In genomic region chr1:30735124-30735523, GRCh38 we compare ENCODE assay signal across 22 cellular contexts. TPM values are rescaled to one million over a fixed set of nuclear protein-coding genes. Genes with fewer than 3 reads are reported as not detected.
DNase-seq lines count a peak whose midpoint lies in the region; ATAC-seq and TF ChIP-seq lines count a peak whose summit lies in the region.
"Had no signal": no experiment of that assay in that cellular context is flagged by ENCODE, and none has a peak within 500 bp of the region (broad histone marks: within the 10 kb centered on the region; RNA-seq: fewer than 3 reads in every experiment).

No MANE protein-coding gene starts in this region.

- peaks cover 77% of the 10 kb centered on the region for H3K36me3 ChIP-seq in CD4-positive, CD25-positive, alpha-beta regulatory T cell (ENCODE audit: control insufficient read depth, insufficient read depth, low read length)
- peaks cover 68% of the 10 kb centered on the region for H3K36me3 ChIP-seq in lower lobe of right lung
- H3K36me3 ChIP-seq: SJSA1, transverse colon had no signal

- intact Hi-C loops in activated CD8-positive, alpha-beta T cell treated with anti-CD3 and anti-CD28 coated beads for 36 hours (cut with micrococcal nuclease): no loop called here
- intact Hi-C loops in lower lobe of right lung (cut with DNase I): no loop called here

- H3K27ac Mint-ChIP-seq in CD4-positive, CD25-positive, alpha-beta regulatory T cell: peak overlapping the region in 2 of 3 donors; percentile 29 to 55
- H3K27ac Mint-ChIP-seq in activated CD8-positive, alpha-beta T cell treated with anti-CD3 and anti-CD28 coated beads for 36 hours: peak overlapping the region; percentile 74
- H3K27ac Mint-ChIP-seq: stimulated activated memory B cell treated with anti-CD40 and anti-IgM and Interleukin-4, amounts not matched to agents 10 μg/mL and 1 μg/mL and 100 μg/mL, for 72 hours had no signal

- H3K9me3 Mint-ChIP-seq in CD4-positive, CD25-positive, alpha-beta regulatory T cell: peaks cover 0 to 2% (median 0%) of the 10 kb centered on the region in 7 donors
- H3K9me3 Mint-ChIP-seq in activated CD8-positive, alpha-beta T cell treated with anti-CD3 and anti-CD28 coated beads for 36 hours: no peaks in the 10 kb centered on the region
- H3K9me3 Mint-ChIP-seq: stimulated activated memory B cell treated with anti-CD40 and anti-IgM and Interleukin-4, amounts not matched to agents 10 μg/mL and 1 μg/mL and 100 μg/mL, for 72 hours had no signal

- no peak overlapping the region for H3K4me3 Mint-ChIP-seq in CD4-positive, CD25-positive, alpha-beta regulatory T cell
- no peak overlapping the region for H3K4me3 Mint-ChIP-seq in activated CD8-positive, alpha-beta T cell treated with anti-CD3 and anti-CD28 coated beads for 36 hours
- H3K4me3 Mint-ChIP-seq: stimulated activated memory B cell treated with anti-CD40 and anti-IgM and Interleukin-4, amounts not matched to agents 10 μg/mL and 1 μg/mL and 100 μg/mL, for 72 hours had no signal

- peaks cover 0 to 50% (median 19%) of the 10 kb centered on the region in 4 donors for H3K4me1 Mint-ChIP-seq in CD4-positive, CD25-positive, alpha-beta regulatory T cell
- peaks cover 38% of the 10 kb centered on the region for H3K4me1 Mint-ChIP-seq in activated CD8-positive, alpha-beta T cell treated with anti-CD3 and anti-CD28 coated beads for 36 hours (ENCODE audit: low read depth)

- POLR2A ChIA-PET in activated CD8-positive, alpha-beta T cell treated with anti-CD3 and anti-CD28 coated beads for 36 hours (lab: Charles Lee): interaction anchor here (1.2 to 36.3 kb wide), 3 partner anchors 9 to 24 kb away, joined by 3 to 671 read pairs (median 5); partner anchors contain the start of gene LAPTM5

- no peak overlapping the region for H3K27ac ChIP-seq in CD4-positive, CD25-positive, alpha-beta regulatory T cell (ENCODE audit: insufficient read depth, low read length, poor library complexity, severe bottlenecking)
- no peak overlapping the region for H3K27ac ChIP-seq in lower lobe of right lung
- H3K27ac ChIP-seq: 22Rv1, SJSA1, transverse colon had no signal

- H3K27me3 ChIP-seq in CD4-positive, CD25-positive, alpha-beta regulatory T cell (ENCODE audit: control insufficient read depth, insufficient read depth, low read length): no peaks in the 10 kb centered on the region
- no peaks in the 10 kb centered on the region for H3K27me3 ChIP-seq in lower lobe of right lung (ENCODE audit: low read depth)
- H3K27me3 ChIP-seq: SJSA1, transverse colon had no signal

- no peak overlapping the region for H3K4me3 ChIP-seq in CD4-positive, CD25-positive, alpha-beta regulatory T cell (ENCODE audit: low read depth, low read length)
- H3K4me3 ChIP-seq in lower lobe of right lung: no peak overlapping the region
- H3K4me3 ChIP-seq: SJSA1, transverse colon had no signal

- H3K27me3 Mint-ChIP-seq in CD4-positive, CD25-positive, alpha-beta regulatory T cell: no peaks in the 10 kb centered on the region
- H3K27me3 Mint-ChIP-seq in activated CD8-positive, alpha-beta T cell treated with anti-CD3 and anti-CD28 coated beads for 36 hours: no peaks in the 10 kb centered on the region
- H3K27me3 Mint-ChIP-seq: stimulated activated memory B cell treated with anti-CD40 and anti-IgM and Interleukin-4, amounts not matched to agents 10 μg/mL and 1 μg/mL and 100 μg/mL, for 72 hours had no signal

- H3K4me1 ChIP-seq in CD4-positive, CD25-positive, alpha-beta regulatory T cell (ENCODE audit: control insufficient read depth, insufficient read depth, low read length, poor library complexity, severe bottlenecking): peaks cover 17% of the 10 kb centered on the region
- peaks cover 3% of the 10 kb centered on the region for H3K4me1 ChIP-seq in lower lobe of right lung
- H3K4me1 ChIP-seq: transverse colon had no signal

- CTCF ChIA-PET in activated CD8-positive, alpha-beta T cell treated with anti-CD3 and anti-CD28 coated beads for 36 hours (lab: Charles Lee): interaction anchor here (1.1 to 2.8 kb wide), 4 partner anchors 9 to 67 kb away, joined by 3 to 9 read pairs (median 4); partner anchors contain the start of gene MATN1

- ATAC-seq in CD4-positive, CD25-positive, alpha-beta regulatory T cell (ENCODE audit: low read depth in 2 of 2): no peak
- no peak for ATAC-seq in activated CD8-positive, alpha-beta T cell treated with anti-CD3 and anti-CD28 coated beads for 36 hours
- ATAC-seq in lower lobe of right lung: peak; percentile 32 to 53
- no peak for ATAC-seq in GM21381 (IDR thresholded peaks at IDR 0.05; ENCODE audit: unreplicated experiment)
- ATAC-seq in GM21619 (IDR thresholded peaks at IDR 0.05; ENCODE audit: unreplicated experiment): no peak
- ATAC-seq: stimulated activated memory B cell treated with anti-CD40 and anti-IgM and Interleukin-4, amounts not matched to agents 10 μg/mL and 1 μg/mL and 100 μg/mL, for 72 hours had no signal

- DNase-seq in DMS 273 (lab: John Stamatoyannopoulos, UW; ENCODE audit: unreplicated experiment): peak; percentile 44
- no peak for DNase-seq in DMS 273 treated with DMSO at 0.1 percent for 48 hours (lab: John Stamatoyannopoulos, UW)
- DNase-seq in CD4-positive, CD25-positive, alpha-beta regulatory T cell: no peak
- DNase-seq in activated CD8-positive, alpha-beta T cell treated with anti-CD3 and anti-CD28 coated beads for 36 hours: no peak
- DNase-seq in lower lobe of right lung: no peak
- no peak for DNase-seq in SW 1271 (lab: John Stamatoyannopoulos, UW)
- DNase-seq: activated CD4-positive, CD25-positive, alpha-beta regulatory T cell treated with anti-CD3 and anti-CD28 coated beads, Interleukin-2, amount 50 U/mL, for 72 hours; central memory CD4-positive, alpha-beta T cell; islet precursor cell; mesendoderm; NCI-H187 treated with DMSO at 0.1 percent for 48 hours; NCI-H524; retina; T1000; transverse colon had no signal

- TF ChIP-seq CTCF in activated CD8-positive, alpha-beta T cell treated with anti-CD3 and anti-CD28 coated beads for 36 hours (IDR thresholded peaks at IDR 0.05): no peak
- no peak for TF ChIP-seq CTCF in lower lobe of right lung (IDR thresholded peaks at IDR 0.05)

- no peaks in the 10 kb centered on the region for H3K9me3 ChIP-seq in CD4-positive, CD25-positive, alpha-beta regulatory T cell (ENCODE audit: control insufficient read depth in 2 of 2, low read length in 2 of 2)
- H3K9me3 ChIP-seq in lower lobe of right lung: no peaks in the 10 kb centered on the region
- H3K9me3 ChIP-seq: SJSA1, transverse colon had no signal

- peaks cover 54% of the 10 kb centered on the region for H3K36me3 Mint-ChIP-seq in CD4-positive, CD25-positive, alpha-beta regulatory T cell
- H3K36me3 Mint-ChIP-seq in activated CD8-positive, alpha-beta T cell treated with anti-CD3 and anti-CD28 coated beads for 36 hours (ENCODE audit: low read depth): peaks cover 69% of the 10 kb centered on the region

RNA-seq across cellular contexts. Expression of gene MATN1, which starts 11.7 kb away (rescaled TPM):
- 1.9 TPM for total RNA-seq in CD4-positive, CD25-positive, alpha-beta regulatory T cell
- polyA plus RNA-seq in CD4-positive, CD25-positive, alpha-beta regulatory T cell: not detected
- total RNA-seq in activated CD8-positive, alpha-beta T cell treated with anti-CD3 and anti-CD28 coated beads for 36 hours: 1 to 10 TPM in 1 of 2 experiments, under 1 TPM in 1; 0.45 to 1.4 TPM
- total RNA-seq in lower lobe of right lung: not detected
- total RNA-seq: fibroblast of lung, M059J, transverse colon had no signal
- polyA plus RNA-seq: fibroblast of lung had no signal

RNA-seq across cellular contexts. Expression of gene LAPTM5, which starts 22.4 kb away (rescaled TPM):
- total RNA-seq in CD4-positive, CD25-positive, alpha-beta regulatory T cell: 589 TPM
- 100 to 1,000 TPM; 552 to 687 (median 620) TPM for polyA plus RNA-seq in CD4-positive, CD25-positive, alpha-beta regulatory T cell
- 100 to 1,000 TPM; 229 to 237 TPM for total RNA-seq in activated CD8-positive, alpha-beta T cell treated with anti-CD3 and anti-CD28 coated beads for 36 hours
- total RNA-seq in lower lobe of right lung: 544 TPM
- total RNA-seq: SJSA1 had no signal

Comparison
In these comparisons a context has a peak if more than half of its experiments do, and no peak if none do; other contexts are left out.
1. ATAC-seq: peak in lower lobe of right lung (2 of 2); none in CD4-positive, CD25-positive, alpha-beta regulatory T cell (0 of 2), activated CD8-positive, alpha-beta T cell treated with anti-CD3 and anti-CD28 coated beads for 36 hours (single experiment), GM21381 (single experiment) and GM21619 (single experiment).